8 cellular contexts compared by ENCODE assay signal in genomic region chr6:30769853-30770160, GRCh38. TPM values are rescaled to one million over a fixed set of nuclear protein-coding genes. Genes with fewer than 3 reads are reported as not detected.
DNase-seq lines count a peak whose midpoint lies in the region; ATAC-seq and TF ChIP-seq lines count a peak whose summit lies in the region.

No MANE protein-coding gene starts in this region.

- POLR2A ChIA-PET in activated naive CD8-positive, alpha-beta T cell treated with anti-CD3 and anti-CD28 coated beads, Interleukin-2, amount 10 ng/mL, durations not matched to agents 7 days and 5 days (lab: Charles Lee) = interaction anchor here (0.7 to 6.1 kb wide), 11 partner anchors 12 to 126 kb away, joined by 3 to 60 read pairs (median 10); partner anchors contain the start of gene IER3

- no peaks in the 10 kb centered on the region for H3K27me3 ChIP-seq in lower lobe of right lung (ENCODE audit: low read depth)
- no peaks in the 10 kb centered on the region for H3K27me3 ChIP-seq in thymus (ENCODE audit: control insufficient read depth, insufficient read depth)

- WGBS in thymus = 92% methylated on average over 3 of the region's 3 CpGs

- H3K4me1 Mint-ChIP-seq in activated naive CD4-positive, alpha-beta T cell treated with anti-CD3 and anti-CD28 coated beads, Interleukin-2, amount 10 ng/mL, durations not matched to agents 7 days and 5 days = peaks cover 75% of the 10 kb centered on the region
- peaks cover 73% of the 10 kb centered on the region for H3K4me1 Mint-ChIP-seq in activated naive CD8-positive, alpha-beta T cell treated with anti-CD3 and anti-CD28 coated beads, Interleukin-2, amount 10 ng/mL, durations not matched to agents 7 days and 5 days

- H3K27ac Mint-ChIP-seq in activated naive CD4-positive, alpha-beta T cell treated with anti-CD3 and anti-CD28 coated beads, Interleukin-2, amount 10 ng/mL, durations not matched to agents 7 days and 5 days = peak overlapping the region; percentile 85
- peak overlapping the region; percentile 93 for H3K27ac Mint-ChIP-seq in activated naive CD8-positive, alpha-beta T cell treated with anti-CD3 and anti-CD28 coated beads, Interleukin-2, amount 10 ng/mL, durations not matched to agents 7 days and 5 days

- no peak for ATAC-seq in activated naive CD8-positive, alpha-beta T cell treated with anti-CD3 and anti-CD28 coated beads, Interleukin-2, amount 10 ng/mL, durations not matched to agents 7 days and 5 days (ENCODE audit: low read depth)
- ATAC-seq in lower lobe of right lung = no peak
- ATAC-seq in GM19452 (IDR thresholded peaks at IDR 0.05; ENCODE audit: unreplicated experiment) = no peak
- ATAC-seq in GM18873 (IDR thresholded peaks at IDR 0.05; ENCODE audit: low FRiP score, unreplicated experiment) = no peak

- H3K27ac ChIP-seq in lower lobe of right lung (peak overlapping the region; percentile 2), thymus (ENCODE audit: low read depth) (peak overlapping the region; percentile 88)

- no peaks in the 10 kb centered on the region for H3K9me3 Mint-ChIP-seq in activated naive CD4-positive, alpha-beta T cell treated with anti-CD3 and anti-CD28 coated beads, Interleukin-2, amount 10 ng/mL, durations not matched to agents 7 days and 5 days
- H3K9me3 Mint-ChIP-seq in activated naive CD8-positive, alpha-beta T cell treated with anti-CD3 and anti-CD28 coated beads, Interleukin-2, amount 10 ng/mL, durations not matched to agents 7 days and 5 days = no peaks in the 10 kb centered on the region

- H3K4me1 ChIP-seq in lower lobe of right lung (peaks cover 22% of the 10 kb centered on the region), thymus (ENCODE audit: control insufficient read depth, insufficient read depth, low read length) (peaks cover 28% of the 10 kb centered on the region)

- H3K4me3 ChIP-seq in lower lobe of right lung (no peak overlapping the region), thymus (ENCODE audit: low read length) (no peak overlapping the region)

- H3K9me3 ChIP-seq in lower lobe of right lung (no peaks in the 10 kb centered on the region), thymus (ENCODE audit: control insufficient read depth) (no peaks in the 10 kb centered on the region)

- DNase-seq in activated naive CD4-positive, alpha-beta T cell treated with anti-CD3 and anti-CD28 coated beads, Interleukin-2, amount 10 ng/mL, durations not matched to agents 7 days and 5 days = no peak
- DNase-seq in activated naive CD4-positive, alpha-beta T cell (lab: John Stamatoyannopoulos, UW) = no peak
- DNase-seq in activated naive CD8-positive, alpha-beta T cell treated with anti-CD3 and anti-CD28 coated beads, Interleukin-2, amount 10 ng/mL, durations not matched to agents 7 days and 5 days = no peak
- no peak for DNase-seq in lower lobe of right lung
- no peak for DNase-seq in cerebellar cortex (ENCODE audit: low spot score)

- H3K36me3 ChIP-seq in lower lobe of right lung (no peaks in the 10 kb centered on the region), thymus (ENCODE audit: control insufficient read depth, insufficient read depth) (no peaks in the 10 kb centered on the region)

- peaks cover 3% of the 10 kb centered on the region for H3K36me3 Mint-ChIP-seq in activated naive CD4-positive, alpha-beta T cell treated with anti-CD3 and anti-CD28 coated beads, Interleukin-2, amount 10 ng/mL, durations not matched to agents 7 days and 5 days
- H3K36me3 Mint-ChIP-seq in activated naive CD8-positive, alpha-beta T cell treated with anti-CD3 and anti-CD28 coated beads, Interleukin-2, amount 10 ng/mL, durations not matched to agents 7 days and 5 days = peaks cover 11% of the 10 kb centered on the region

- H3K4me3 Mint-ChIP-seq in activated naive CD4-positive, alpha-beta T cell treated with anti-CD3 and anti-CD28 coated beads, Interleukin-2, amount 10 ng/mL, durations not matched to agents 7 days and 5 days = peak overlapping the region; percentile 55
- peak overlapping the region; percentile 75 for H3K4me3 Mint-ChIP-seq in activated naive CD8-positive, alpha-beta T cell treated with anti-CD3 and anti-CD28 coated beads, Interleukin-2, amount 10 ng/mL, durations not matched to agents 7 days and 5 days

- H3K27me3 Mint-ChIP-seq in activated naive CD4-positive, alpha-beta T cell treated with anti-CD3 and anti-CD28 coated beads, Interleukin-2, amount 10 ng/mL, durations not matched to agents 7 days and 5 days = peaks cover 7% of the 10 kb centered on the region
- H3K27me3 Mint-ChIP-seq in activated naive CD8-positive, alpha-beta T cell treated with anti-CD3 and anti-CD28 coated beads, Interleukin-2, amount 10 ng/mL, durations not matched to agents 7 days and 5 days = no peaks in the 10 kb centered on the region

- intact Hi-C loops in lower lobe of right lung (cut with DNase I) = no loop called here

- CTCF ChIA-PET in activated naive CD4-positive, alpha-beta T cell treated with anti-CD3 and anti-CD28 coated beads, Interleukin-2, amount 10 ng/mL, durations not matched to agents 7 days and 5 days (lab: Charles Lee) = interaction anchor here (1.1 to 1.7 kb wide), 3 partner anchors 19 to 57 kb away, joined by 3 to 5 read pairs (median 4); no protein-coding TSS in a partner anchor

- no peak for TF ChIP-seq CTCF in lower lobe of right lung (IDR thresholded peaks at IDR 0.05)

RNA-seq across cellular contexts. Expression of gene IER3, which starts 25.5 kb away (rescaled TPM):
- 10 to 100 TPM; 49.1 to 52.7 TPM for total RNA-seq in activated naive CD8-positive, alpha-beta T cell treated with anti-CD3 and anti-CD28 coated beads, Interleukin-2, amount 10 ng/mL, durations not matched to agents 7 days and 5 days
- 18.0 TPM for total RNA-seq in lower lobe of right lung
- 39.7 TPM for polyA plus RNA-seq in thymus

RNA-seq across cellular contexts. Expression of gene FLOT1, which starts 27.3 kb away (rescaled TPM):
- 100 to 1,000 TPM; 261 to 271 TPM for total RNA-seq in activated naive CD8-positive, alpha-beta T cell treated with anti-CD3 and anti-CD28 coated beads, Interleukin-2, amount 10 ng/mL, durations not matched to agents 7 days and 5 days
- 151 TPM for total RNA-seq in lower lobe of right lung
- polyA plus RNA-seq in thymus = 157 TPM

RNA-seq across cellular contexts. Expression of gene TUBB, which starts 49.7 kb away (rescaled TPM):
- total RNA-seq in activated naive CD8-positive, alpha-beta T cell treated with anti-CD3 and anti-CD28 coated beads, Interleukin-2, amount 10 ng/mL, durations not matched to agents 7 days and 5 days = 1,000 to 10,000 TPM; 1,168 to 1,207 TPM
- total RNA-seq in lower lobe of right lung = 292 TPM
- 137 TPM for polyA plus RNA-seq in thymus

RNA-seq across cellular contexts. Expression of gene MDC1, which starts 52.7 kb away (rescaled TPM):
- total RNA-seq in activated naive CD8-positive, alpha-beta T cell treated with anti-CD3 and anti-CD28 coated beads, Interleukin-2, amount 10 ng/mL, durations not matched to agents 7 days and 5 days = 10 to 100 TPM; 50.2 to 52.2 TPM
- total RNA-seq in lower lobe of right lung = 24.5 TPM
- polyA plus RNA-seq in thymus = 21.6 TPM
